8 cellular contexts compared by ENCODE assay signal in genomic region chr7:105389090-105389650, GRCh38. TPM values are rescaled to one million over a fixed set of nuclear protein-coding genes. Genes with fewer than 3 reads are reported as not detected.
DNase-seq lines count a peak whose midpoint lies in the region; ATAC-seq, FAIRE-seq and TF ChIP-seq lines count a peak whose summit lies in the region.

No MANE protein-coding gene starts in this region.

- H3K4me1 ChIP-seq in K562 (replicated peaks in 1 of 2; ENCODE audit: control insufficient read depth in 2 of 2, insufficient read depth in 2 of 2, low read length in 2 of 2) (peaks cover 13 to 15% of the 10 kb centered on the region in 2 experiments; a peak in 4 of 5 replicates), iPS-20b (ENCODE audit: insufficient read depth, low read length) (no peaks in the 10 kb centered on the region)

- POLR2A ChIA-PET in K562 (lab: Yijun Ruan, JAX): interaction anchor here (0.6 to 4.4 kb wide), 8 partner anchors 10 to 1120 kb away, joined by 3 to 32 read pairs (median 3); no protein-coding TSS in a partner anchor

- peak overlapping the region; percentile 91 for H2AFZ ChIP-seq in K562 (ENCODE audit: low read depth, low read length)

- TF ChIP-seq RAD21 in K562 (CRISPR knock-in tag; conservative IDR thresholded peaks at IDR 0.05 in 1 of 2, IDR thresholded peaks at IDR 0.05 in 1 of 2): peak in 1 of 2 experiments; percentile 25; a peak in 2 of 4 replicates

- BruUV-seq in Calu3 (replicated peaks; lab: Mats Ljungman, UMichigan) (no TSS peak), K562 (replicated peaks; lab: Mats Ljungman, UMichigan) (no TSS peak)

- intact Hi-C loops in Calu3 (cut with micrococcal nuclease; ENCODE audit: unreplicated experiment) (no loop called here), K562 (cut with micrococcal nuclease) (loop anchor here (10.0 kb wide), 1 partner anchor 374 kb away; the partner anchor contains the start of gene KMT2E)

- CTCF ChIA-PET in Calu3 (lab: Charles Lee): interaction anchor here (0.6 to 0.7 kb wide), 2 partner anchors 8 to 1671 kb away, joined by 3 to 7 read pairs; no protein-coding TSS in a partner anchor
- CTCF ChIA-PET in K562 (lab: Yijun Ruan, JAX; ENCODE audit: low intra/inter-chr PET ratio): no interaction called here

- TF ChIP-seq CTCF in Calu3 (IDR thresholded peaks at IDR 0.05; ENCODE audit: unreplicated experiment) (no peak), K562 (IDR thresholded peaks at IDR 0.05 in 2 of 3, conservative IDR thresholded peaks at IDR 0.05 in 1 of 3; ENCODE audit: insufficient read depth in 2 of 3, low read depth in 1 of 3, low read length in 3 of 3) (peak in 2 of 3 experiments; percentile 4 to 23; a peak in 1 of 6 replicates)

- peaks cover 6% of the 10 kb centered on the region; the same call in 2 of the 3 replicates for H3K36me3 ChIP-seq in K562 (ENCODE audit: control insufficient read depth, insufficient read depth, low read length)
- H3K36me3 ChIP-seq in iPS-20b (ENCODE audit: insufficient read depth, low read depth, low read length): no peaks in the 10 kb centered on the region; the same call in 1 of the 2 replicates

- peak overlapping the region; percentile 75 for H3K4me2 ChIP-seq in K562 (ENCODE audit: insufficient read depth, low read length)

- H3K79me2 ChIP-seq in K562 (ENCODE audit: control insufficient read depth, insufficient read depth, low read length): peaks cover 36% of the 10 kb centered on the region

- no peak for TF ChIP-seq EP300 in K562 (IDR thresholded peaks at IDR 0.05; ENCODE audit: low read length)

- peak overlapping the region; percentile 40 to 80; a peak in 3 of 4 replicates for H3K9ac ChIP-seq in K562 (ENCODE audit: insufficient read depth in 1 of 2, low read depth in 2 of 2, low read length in 2 of 2)
- H3K9ac ChIP-seq in iPS-20b (ENCODE audit: low read depth, low read length): no peak overlapping the region

- ATAC-seq in GM21447 (IDR thresholded peaks at IDR 0.05; ENCODE audit: unreplicated experiment): peak; percentile 29
- peak; percentile 69 for ATAC-seq in K562

- 5% methylated on average over 32 of the region's 44 CpGs for WGBS in K562 (ENCODE audit: insufficient coverage, low coverage, missing lambda C conversion rate)

- DNase-seq in Calu3 (peak; percentile 57), HuH-7 (ENCODE audit: low spot score) (peak; percentile 79), SHP77 (lab: John Stamatoyannopoulos, UW) (peak; percentile 34 to 64), K562 (ENCODE audit: extremely low read depth in 1 of 4, low spot score in 3 of 4) (peak in 1 of 4 experiments; percentile 79), skeletal muscle cell (ENCODE audit: low read depth) (no peak), frontal cortex (ENCODE audit: low spot score in 2 of 2) (no peak)

- peaks cover 28% of the 10 kb centered on the region for H3K36me3 Mint-ChIP-seq in Calu3 (ENCODE audit: insufficient read depth, unreplicated experiment)

- peak overlapping the region; percentile 76 for H3K4me3 Mint-ChIP-seq in Calu3 (ENCODE audit: low read depth, unreplicated experiment)

- no peaks in the 10 kb centered on the region for H3K27me3 Mint-ChIP-seq in Calu3 (ENCODE audit: unreplicated experiment)

- peak overlapping the region; percentile 51; the same call in 1 of the 3 replicates for H3K27ac ChIP-seq in K562 (ENCODE audit: extremely low read depth, low read depth, low read length)
- H3K27ac ChIP-seq in iPS-20b (ENCODE audit: low read length): no peak overlapping the region

- H4K20me1 ChIP-seq in K562 (replicated peaks; ENCODE audit: control insufficient read depth, insufficient read depth, low read length): peaks cover 11% of the 10 kb centered on the region; the same call in 1 of the 2 replicates

- peak overlapping the region; percentile 76 for H3K27ac Mint-ChIP-seq in Calu3 (ENCODE audit: unreplicated experiment)

- H3K27me3 ChIP-seq in K562 (ENCODE audit: control insufficient read depth in 2 of 2, insufficient read depth in 2 of 2, low read length in 2 of 2): no peaks in the 10 kb centered on the region
- H3K27me3 ChIP-seq in iPS-20b (ENCODE audit: insufficient read depth, low read length): peaks cover 15% of the 10 kb centered on the region

- H3K4me1 Mint-ChIP-seq in Calu3 (ENCODE audit: low read depth, unreplicated experiment): no peaks in the 10 kb centered on the region

- H3K9me3 Mint-ChIP-seq in Calu3 (ENCODE audit: low read depth, unreplicated experiment): no peaks in the 10 kb centered on the region

- H3K4me3 ChIP-seq in K562 (peak overlapping the region; percentile 90), iPS-20b (ENCODE audit: low read length) (peak overlapping the region; percentile 75), skeletal muscle cell (ENCODE audit: low read depth, low read length) (peak overlapping the region; percentile 80)

- FAIRE-seq in K562 (lab: Jason Lieb, UNC): peak; percentile 48
- FAIRE-seq in frontal cortex (lab: Jason Lieb, UNC): no peak

- H3K9me3 ChIP-seq in K562 (replicated peaks; ENCODE audit: control insufficient read depth, insufficient read depth, low read depth, low read length) (no peaks in the 10 kb centered on the region), iPS-20b (ENCODE audit: insufficient read depth, low read depth, low read length) (no peaks in the 10 kb centered on the region)

- no peaks in the 10 kb centered on the region for H3K9me1 ChIP-seq in K562 (ENCODE audit: control insufficient read depth, insufficient read depth, low read length)

- in situ Hi-C loops in K562 (cut with MboI): no loop called here

- no peak for TF ChIP-seq POLR2A in K562 (conservative IDR thresholded peaks at IDR 0.05)

RNA-seq across cellular contexts. Expression of gene SRPK2, which starts 0.4 kb away (rescaled TPM):
- total RNA-seq in Calu3 (2022): 36.9 and 40.2 TPM in 2 replicates
- 35.3 and 133 TPM in 2 replicates for total RNA-seq in K562 (2011; cell fraction: chromatin; rRNA removed; ENCODE audit: low replicate concordance)
- 16.7 and 26.2 TPM in 2 replicates for total RNA-seq in K562 (2011; cell fraction: nucleolus; rRNA removed)
- total RNA-seq in K562 (2011; cell fraction: nucleoplasm; rRNA removed): 38.6 and 52.0 TPM in 2 replicates
- 25.3 and 28.2 TPM in 2 replicates for total RNA-seq in K562 (2014; rRNA removed)
- 38.8 and 43.1 TPM in 2 replicates for total RNA-seq in K562 (2014; rRNA removed; fragmentation: Illumina TruSeq; extraction: Trizol)
- total RNA-seq in K562 (2015; rRNA removed; fragmentation: Illumina TruSeq; extraction: Trizol): 39.4 and 41.1 TPM in 2 replicates
- 38.8 and 44.7 TPM in 2 replicates for total RNA-seq in K562 (2021)
- 15.7 and 21.5 TPM in 2 replicates for polyA plus RNA-seq in K562 (2011; rRNA removed)
- polyA plus RNA-seq in K562 (2011; cell fraction: cytosol; rRNA removed): 7.1 and 10.4 TPM in 2 replicates
- 17.2 and 19.5 TPM in 2 replicates for polyA plus RNA-seq in K562 (2011; cell fraction: nucleus; rRNA removed)
- polyA plus RNA-seq in K562 (2012): 29.8 and 31.3 TPM in 2 replicates
- polyA plus RNA-seq in K562 (2014; fragmentation: Illumina TruSeq; extraction: Trizol): 33.6 and 36.3 TPM in 2 replicates
- 10 to 100 TPM; 27.3 to 33.3 TPM for polyA plus RNA-seq in K562 (2014; fragmentation: Nextera tagmentation; extraction: Ambion mirVana)
- 18.6 and 26.4 TPM in 2 replicates for polyA plus RNA-seq in K562 (2014; rRNA removed)
- 32.2 and 34.9 TPM in 2 replicates for polyA minus RNA-seq in K562 (2011; rRNA and poly(A)+ RNA removed)
- 12.4 and 18.3 TPM in 2 replicates for polyA minus RNA-seq in K562 (2011; cell fraction: cytosol; rRNA and poly(A)+ RNA removed)
- polyA minus RNA-seq in K562 (2011; cell fraction: nucleus; rRNA and poly(A)+ RNA removed): 21.5 and 27.9 TPM in 2 replicates
- 249 TPM for total RNA-seq in frontal cortex

Comparison
In these comparisons a context has a peak if more than half of its experiments do, and no peak if none do; other contexts are left out.
1. DNase-seq: peak in Calu3 (single experiment), HuH-7 (single experiment) and SHP77 (2 of 2); none in skeletal muscle cell (single experiment) and frontal cortex (0 of 2).
2. Peak in every context shown above with its lines, with median percentiles within 50 percentile points of each other: H3K4me3 ChIP-seq.